Comparison of ENCODE assay signal across 33 cellular contexts in the genomic region with DNA sequence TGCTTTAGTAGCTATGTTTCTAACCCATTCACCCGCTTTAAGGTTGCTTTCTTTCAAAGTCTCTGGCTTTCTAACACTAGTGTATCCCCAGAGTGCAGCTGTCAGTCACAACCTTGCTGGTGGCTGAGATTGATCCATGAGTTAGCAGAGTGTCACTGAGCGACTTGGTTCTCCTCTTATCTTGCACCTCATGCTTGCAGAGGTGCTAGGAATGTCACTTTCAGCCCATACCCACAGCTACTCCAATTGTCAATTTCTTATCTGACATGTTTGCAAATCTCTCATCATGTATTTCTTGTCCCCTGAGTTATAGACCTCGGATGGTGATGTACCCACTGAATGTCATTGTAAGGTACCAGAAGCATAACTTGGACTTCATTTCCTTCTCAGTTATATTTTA.
"Had no signal": no experiment of that assay in that cellular context is flagged by ENCODE, and none has a peak within 500 bp of the region (broad histone marks: within the 10 kb centered on the region; RNA-seq: fewer than 3 reads in every experiment).

No MANE protein-coding gene starts in this region.

- H3K27me3 Mint-ChIP-seq: activated B cell treated with CpG ODN at 0.5 μM for 24 hours; activated CD4-positive, alpha-beta memory T cell treated with anti-CD3 and anti-CD28 coated beads for 36 hours; activated CD8-positive, alpha-beta memory T cell treated with anti-CD3 and anti-CD28 coated beads, Interleukin-2, amount 10 ng/mL, durations not matched to agents 7 days and 5 days; activated naive CD4-positive, alpha-beta T cell treated with anti-CD3 and anti-CD28 coated beads, Interleukin-2, amount 50 U/mL, for 24 hours; activated naive CD8-positive, alpha-beta T cell treated with anti-CD3 and anti-CD28 coated beads for 36 hours; activated naive CD8-positive, alpha-beta T cell treated with anti-CD3 and anti-CD28 coated beads, Interleukin-2, amount 50 U/mL, for 24 hours; T-helper 17 cell had no signal

- H3K36me3 Mint-ChIP-seq: activated CD4-positive, alpha-beta memory T cell treated with anti-CD3 and anti-CD28 coated beads for 36 hours; activated CD8-positive, alpha-beta memory T cell treated with anti-CD3 and anti-CD28 coated beads, Interleukin-2, amount 10 ng/mL, durations not matched to agents 7 days and 5 days; activated naive CD4-positive, alpha-beta T cell treated with anti-CD3 and anti-CD28 coated beads, Interleukin-2, amount 50 U/mL, for 24 hours; activated naive CD8-positive, alpha-beta T cell treated with anti-CD3 and anti-CD28 coated beads for 36 hours; brain had no signal

- DNase-seq: activated B cell treated with CpG ODN at 0.5 μM for 24 hours; activated CD4-positive, alpha-beta memory T cell treated with anti-CD3 and anti-CD28 coated beads for 36 hours; activated CD4-positive, alpha-beta T cell treated with anti-CD3 and anti-CD28 coated beads for 48 hours; activated CD8-positive, alpha-beta memory T cell treated with anti-CD3 and anti-CD28 coated beads, Interleukin-2, amount 10 ng/mL, durations not matched to agents 7 days and 5 days; activated CD8-positive, alpha-beta memory T cell treated with anti-CD3 and anti-CD28 coated beads, Interleukin-2, amount 50 U/mL, for 4 hours; activated CD8-positive, alpha-beta T cell treated with anti-CD3 and anti-CD28 coated beads, Interleukin-2, amount 10 ng/mL, durations not matched to agents 7 days and 5 days; activated effector memory CD4-positive, alpha-beta T cell treated with anti-CD3 and anti-CD28 coated beads, Interleukin-2, amount 50 U/mL, for 16 hours; activated naive CD4-positive, alpha-beta T cell treated with anti-CD3 and anti-CD28 coated beads for 36 hours; activated naive CD8-positive, alpha-beta T cell treated with anti-CD3 and anti-CD28 coated beads for 36 hours; activated naive CD8-positive, alpha-beta T cell treated with anti-CD3 and anti-CD28 coated beads, Interleukin-2, amount 50 U/mL, for 24 hours; activated T-cell treated with anti-CD3 and anti-CD28 coated beads, Interleukin-2, amount 50 U/mL, for 1 hour; activated T-cell treated with anti-CD3 and anti-CD28 coated beads, Interleukin-2, amount 50 U/mL, for 48 hours; adrenal gland; amygdala; aorta; central memory CD4-positive, alpha-beta T cell; cerebellar nuclear complex; colonic mucosa; effector CD8-positive, alpha-beta T cell; foreskin fibroblast; head of caudate nucleus; T-helper 1 cell; T-helper 17 cell; T1000; WERI-Rb-1 had no signal

- H3K4me1 ChIP-seq: adrenal gland, breast epithelium, colonic mucosa had no signal

- H3K4me1 Mint-ChIP-seq: activated B cell treated with CpG ODN at 0.5 μM for 24 hours; activated CD8-positive, alpha-beta memory T cell treated with anti-CD3 and anti-CD28 coated beads, Interleukin-2, amount 10 ng/mL, durations not matched to agents 7 days and 5 days; activated naive CD4-positive, alpha-beta T cell treated with anti-CD3 and anti-CD28 coated beads, Interleukin-2, amount 50 U/mL, for 24 hours; activated naive CD8-positive, alpha-beta T cell treated with anti-CD3 and anti-CD28 coated beads for 36 hours; activated naive CD8-positive, alpha-beta T cell treated with anti-CD3 and anti-CD28 coated beads, Interleukin-2, amount 50 U/mL, for 24 hours; brain; T-helper 17 cell had no signal

- H3K36me3 ChIP-seq: adrenal gland, breast epithelium, cardiac muscle cell, colonic mucosa, WERI-Rb-1 had no signal

- FAIRE-seq: frontal cortex had no signal

- H3K27me3 ChIP-seq: adrenal gland, breast epithelium, cardiac muscle cell, colonic mucosa had no signal

- H3K27ac Mint-ChIP-seq: activated B cell treated with CpG ODN at 0.5 μM for 24 hours; activated CD4-positive, alpha-beta memory T cell treated with anti-CD3 and anti-CD28 coated beads for 36 hours; activated CD8-positive, alpha-beta memory T cell treated with anti-CD3 and anti-CD28 coated beads, Interleukin-2, amount 10 ng/mL, durations not matched to agents 7 days and 5 days; activated CD8-positive, alpha-beta T cell treated with anti-CD3 and anti-CD28 coated beads, Interleukin-2, amount 10 ng/mL, durations not matched to agents 7 days and 5 days; activated naive CD4-positive, alpha-beta T cell treated with anti-CD3 and anti-CD28 coated beads for 36 hours; activated naive CD4-positive, alpha-beta T cell treated with anti-CD3 and anti-CD28 coated beads, Interleukin-2, amount 50 U/mL, for 24 hours; activated naive CD8-positive, alpha-beta T cell treated with anti-CD3 and anti-CD28 coated beads for 36 hours; activated naive CD8-positive, alpha-beta T cell treated with anti-CD3 and anti-CD28 coated beads, Interleukin-2, amount 50 U/mL, for 24 hours; activated T-helper 1 cell treated with anti-CD3 and anti-CD28 coated beads, Interleukin-12 subunit alpha, Interleukin-12 subunit beta, Interleukin-2, Interleukin-4 antibody, amounts not matched to agents 30 ng/mL and 10 ng/mL and 1 ng/mL, durations not matched to agents 14 hours and 24 hours and 36 hours; activated T-helper 2 cell treated with anti-CD3 and anti-CD28 coated beads, Interferon-gamma antibody, Interleukin-2, Interleukin-4, amounts not matched to agents 10 μg/mL and 5 μg/mL and 100 μg/mL, durations not matched to agents 14 hours and 24 hours and 36 hours; brain; T-helper 17 cell; T-helper 2 cell treated with Interferon-gamma antibody and Interleukin-4, amounts not matched to agents 5 μg/mL and 100 μg/mL, for 36 hours had no signal

- H3K4me3 ChIP-seq: adrenal gland, breast epithelium, cardiac muscle cell, colonic mucosa had no signal

- H3K27ac ChIP-seq: adrenal gland, breast epithelium, cardiac muscle cell, colonic mucosa, WERI-Rb-1 had no signal

- H3K9me3 ChIP-seq: adrenal gland, colonic mucosa had no signal

- H3K4me3 Mint-ChIP-seq: activated B cell treated with CpG ODN at 0.5 μM for 24 hours; activated CD4-positive, alpha-beta memory T cell treated with anti-CD3 and anti-CD28 coated beads for 36 hours; activated CD8-positive, alpha-beta memory T cell treated with anti-CD3 and anti-CD28 coated beads, Interleukin-2, amount 10 ng/mL, durations not matched to agents 7 days and 5 days; activated CD8-positive, alpha-beta T cell treated with anti-CD3 and anti-CD28 coated beads, Interleukin-2, amount 10 ng/mL, durations not matched to agents 7 days and 5 days; activated naive CD4-positive, alpha-beta T cell treated with anti-CD3 and anti-CD28 coated beads for 36 hours; activated naive CD4-positive, alpha-beta T cell treated with anti-CD3 and anti-CD28 coated beads, Interleukin-2, amount 50 U/mL, for 24 hours; activated naive CD8-positive, alpha-beta T cell treated with anti-CD3 and anti-CD28 coated beads for 36 hours; activated naive CD8-positive, alpha-beta T cell treated with anti-CD3 and anti-CD28 coated beads, Interleukin-2, amount 50 U/mL, for 24 hours; activated T-helper 1 cell treated with anti-CD3 and anti-CD28 coated beads, Interleukin-12 subunit alpha, Interleukin-12 subunit beta, Interleukin-2, Interleukin-4 antibody, amounts not matched to agents 30 ng/mL and 10 ng/mL and 1 ng/mL, durations not matched to agents 14 hours and 24 hours and 36 hours; brain; T-helper 17 cell; T-helper 2 cell treated with Interferon-gamma antibody and Interleukin-4, amounts not matched to agents 5 μg/mL and 100 μg/mL, for 36 hours had no signal
